In the genomic region with DNA sequence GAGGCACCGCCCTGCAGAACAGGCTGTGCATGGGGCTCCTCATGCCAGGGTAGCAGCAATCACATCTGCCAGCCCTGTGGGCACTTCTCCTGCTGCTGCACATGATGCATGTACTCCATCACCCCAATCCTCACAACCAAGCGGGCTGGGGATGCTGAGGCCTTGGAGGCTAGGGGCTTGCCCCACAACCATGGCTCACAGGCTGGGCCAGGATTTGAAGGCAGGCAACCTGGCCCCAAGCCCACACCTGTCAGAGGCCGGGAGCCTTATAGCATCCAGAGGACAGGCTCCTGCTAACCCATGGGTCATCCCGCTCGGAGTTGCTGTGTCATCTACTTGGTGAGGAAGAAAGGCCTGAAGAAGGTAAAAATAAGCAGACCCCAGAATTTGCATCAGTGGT, we compare ENCODE assay signal across 21 cellular contexts. TPM values are rescaled to one million over a fixed set of nuclear protein-coding genes. Genes with fewer than 3 reads are reported as not detected.
DNase-seq lines count a peak whose midpoint lies in the region; ATAC-seq and TF ChIP-seq lines count a peak whose summit lies in the region.
"Had no signal": no experiment of that assay in that cellular context is flagged by ENCODE, and none has a peak within 500 bp of the region (broad histone marks: within the 10 kb centered on the region; RNA-seq: fewer than 3 reads in every experiment).

No MANE protein-coding gene starts in this region.

- H4K8ac ChIP-seq in H9 (replicated peaks; ENCODE audit: insufficient read length, low read depth, low read length) = no peak overlapping the region

- H3K4me3 ChIP-seq in gastroesophageal sphincter (no peak overlapping the region), psoas muscle (no peak overlapping the region)
- H3K4me3 ChIP-seq: PC-9, thyroid gland had no signal

- H3K4me1 ChIP-seq in gastroesophageal sphincter (peaks cover 0 to 66% (median 17%) of the 10 kb centered on the region in 3 donors), psoas muscle (peaks cover 39% of the 10 kb centered on the region), H9 (ENCODE audit: insufficient read depth, low read length) (peaks cover 4% of the 10 kb centered on the region; the same call in 1 of the 2 replicates)

- H3K4me1 Mint-ChIP-seq in CD14-positive monocyte = peaks cover 25% of the 10 kb centered on the region
- H3K4me1 Mint-ChIP-seq in H9 = peaks cover 9 to 16% of the 10 kb centered on the region in 2 experiments; a peak in 2 of 4 replicates

- intact Hi-C loops in CD14-positive monocyte (cut with micrococcal nuclease) (loop anchor here (5.0 to 10.0 kb wide), 3 partner anchors 42 to 412 kb away; partner anchors contain the start of genes POLD2 (in 2 of the 2) and NUDCD3 (in 1 of the 2)), psoas muscle (cut with DNase I) (loop anchor here in 1 of 2 donors (5.0 kb wide), 3 partner anchors 38 to 122 kb away; partner anchors contain the start of genes DBNL, POLD2 and YKT6)

- H4K5ac ChIP-seq in H9 (ENCODE audit: insufficient read length, low read depth, low read length) = no peak overlapping the region

- H3K79me2 ChIP-seq in H9 (ENCODE audit: insufficient read depth, low read length) = no peaks in the 10 kb centered on the region

- H3K27me3 ChIP-seq in gastroesophageal sphincter (no peaks in the 10 kb centered on the region), psoas muscle (ENCODE audit: insufficient read depth in 3 of 3, low read length in 2 of 3) (no peaks in the 10 kb centered on the region), H9 (ENCODE audit: insufficient read depth, low read length) (no peaks in the 10 kb centered on the region; the same call in 1 of the 2 replicates)
- H3K27me3 ChIP-seq: thyroid gland had no signal

- no peak for TF ChIP-seq POLR2A in gastroesophageal sphincter (IDR thresholded peaks at IDR 0.05)

- no peak overlapping the region for H3K4me3 Mint-ChIP-seq in CD14-positive monocyte
- H3K4me3 Mint-ChIP-seq in H9 = no peak overlapping the region

- no peak overlapping the region for H3K4ac ChIP-seq in H9 (ENCODE audit: low read depth, low read length)

- TF ChIP-seq CTCF in CD14-positive monocyte (IDR thresholded peaks at IDR 0.05) (no peak), gastroesophageal sphincter (IDR thresholded peaks at IDR 0.05) (no peak), psoas muscle (IDR thresholded peaks at IDR 0.05) (no peak), H9 (conservative IDR thresholded peaks at IDR 0.05) (no peak)

- H2BK20ac ChIP-seq in H9 (ENCODE audit: low read depth, low read length, poor library complexity, severe bottlenecking) = no peak overlapping the region

- H3K9me3 Mint-ChIP-seq in CD14-positive monocyte = no peaks in the 10 kb centered on the region
- H3K9me3 Mint-ChIP-seq in H9 = no peaks in the 10 kb centered on the region

- H3K9me3 ChIP-seq in KOPT-K1 (ENCODE audit: insufficient read depth, low read length, poor library complexity, severe bottlenecking) (no peaks in the 10 kb centered on the region), gastroesophageal sphincter (no peaks in the 10 kb centered on the region), psoas muscle (no peaks in the 10 kb centered on the region), H9 (ENCODE audit: control insufficient read depth, low read depth, low read length) (no peaks in the 10 kb centered on the region)
- H3K9me3 ChIP-seq: thyroid gland had no signal

- peak overlapping the region; percentile 100 for H3K27ac ChIP-seq in KOPT-K1 (ENCODE audit: low read depth, low read length, poor library complexity, severe bottlenecking)
- H3K27ac ChIP-seq in gastroesophageal sphincter = peak overlapping the region in 3 of 4 donors; percentile 20 to 94 (median 88)
- peak overlapping the region; percentile 83 for H3K27ac ChIP-seq in psoas muscle
- H3K27ac ChIP-seq in H9 (ENCODE audit: insufficient read length, low read depth, low read length) = no peak overlapping the region
- H3K27ac ChIP-seq: PC-9 had no signal

- no peak overlapping the region for H2AK5ac ChIP-seq in H9 (ENCODE audit: insufficient read length, low read length)

- H3K36me3 Mint-ChIP-seq in CD14-positive monocyte (peaks cover 54 to 60% of the 10 kb centered on the region in 2 donors), H9 (ENCODE audit: insufficient read depth in 1 of 3, low read depth in 3 of 3) (peaks cover 15 to 47% (median 45%) of the 10 kb centered on the region in 3 experiments)

- H3K9ac ChIP-seq in H9 (ENCODE audit: extremely low read depth, insufficient read length, low read length) = no peak overlapping the region

- no peak overlapping the region for H2BK12ac ChIP-seq in H9 (ENCODE audit: insufficient read length, low read depth, low read length)

- no peak overlapping the region for H3K56ac ChIP-seq in H9 (ENCODE audit: insufficient read length, low read depth, low read length)

- H3K4me2 ChIP-seq in H9 (ENCODE audit: insufficient read depth, insufficient read length, low read length) = no peak overlapping the region

- H2BK5ac ChIP-seq in H9 (ENCODE audit: insufficient read length, low read length) = no peak overlapping the region

- no peak overlapping the region for H2BK15ac ChIP-seq in H9 (ENCODE audit: low read depth, low read length)

- H3K27me3 Mint-ChIP-seq in CD14-positive monocyte (ENCODE audit: low read depth in 3 of 3) = peaks cover 0 to 11% (median 0%) of the 10 kb centered on the region in 3 donors
- H3K27me3 Mint-ChIP-seq in H9 (ENCODE audit: low read depth) = peaks cover 14% of the 10 kb centered on the region

- no peak for TF ChIP-seq EP300 in gastroesophageal sphincter (IDR thresholded peaks at IDR 0.05)

- H3K14ac ChIP-seq in H9 (ENCODE audit: insufficient read depth, low read length) = no peak overlapping the region

- H3K23me2 ChIP-seq in H9 (ENCODE audit: insufficient read length, low read depth, low read length, poor library complexity, severe bottlenecking) = no peaks in the 10 kb centered on the region

- ATAC-seq in gastroesophageal sphincter = no peak
- no peak for ATAC-seq in psoas muscle
- no peak for ATAC-seq in GM21367 (IDR thresholded peaks at IDR 0.05; ENCODE audit: unreplicated experiment)
- ATAC-seq: left colon had no signal

- H3K23ac ChIP-seq in H9 (ENCODE audit: insufficient read length, low read depth, low read length) = no peak overlapping the region

- H4K20me1 ChIP-seq in H9 (ENCODE audit: control insufficient read depth, insufficient read depth, insufficient read length) = no peaks in the 10 kb centered on the region

- DNase-seq in CD14-positive monocyte (ENCODE audit: low spot score) (peak; percentile 40), psoas muscle (peak in 1 of 2 donors; percentile 19), H9 (no peak), NCI-H187 treated with DMSO at 0.1 percent for 48 hours (lab: John Stamatoyannopoulos, UW) (no peak)
- DNase-seq: caudate nucleus; EL; erythroblast; GOT3; left colon; NCI-H1417; NCI-H526 treated with DMSO at 0.1 percent for 48 hours; occipital lobe; PC-9; stimulated activated CD4-positive, alpha-beta T cell treated with anti-CD3 and anti-CD28 coated beads, Interleukin-15, amount 100 ng/mL, for 24 hours; thyroid gland had no signal

- H3T11ph ChIP-seq in H9 (ENCODE audit: low read length) = no peak overlapping the region

- no peaks in the 10 kb centered on the region for H3K79me1 ChIP-seq in H9 (ENCODE audit: insufficient read depth, low read depth, low read length, poor library complexity, severe bottlenecking)

- WGBS in gastroesophageal sphincter (ENCODE audit: low coverage in 1 of 2), 2 donors = 80 to 100% methylated on average over 1 to 2 of the region's 5 CpGs
- WGBS in psoas muscle, 3 donors = 55 to 78% (median 59%) methylated on average over 5 of the region's 5 CpGs
- no CpG with 5 or more reads among the region's 5 CpGs for WGBS in H9 (ENCODE audit: extremely low coverage, insufficient read length, low lambda C conversion rate)

- no peak overlapping the region for H3K18ac ChIP-seq in H9 (ENCODE audit: insufficient read length, low read depth, low read length)

- peak overlapping the region in 4 of 7 donors; percentile 26 to 94 (median 58) for H3K27ac Mint-ChIP-seq in CD14-positive monocyte
- H3K27ac Mint-ChIP-seq in H9 = no peak overlapping the region

- H4K91ac ChIP-seq in H9 (ENCODE audit: insufficient read length, low read depth, low read length) = no peak overlapping the region

- H2AFZ ChIP-seq in H9 (ENCODE audit: low read length) = no peak overlapping the region
- H2AFZ ChIP-seq: PC-9 had no signal

- no peak overlapping the region for H2BK120ac ChIP-seq in H9 (ENCODE audit: low read depth, low read length, poor library complexity, severe bottlenecking)

- peaks cover 60% of the 10 kb centered on the region for H3K36me3 ChIP-seq in KOPT-K1 (ENCODE audit: insufficient read depth, low read length)
- H3K36me3 ChIP-seq in gastroesophageal sphincter = peaks cover 0 to 59% of the 10 kb centered on the region in 2 donors
- peaks cover 2 to 55% of the 10 kb centered on the region in 2 donors for H3K36me3 ChIP-seq in psoas muscle (ENCODE audit: insufficient read depth in 1 of 2, low read depth in 1 of 2)

RNA-seq across cellular contexts. Expression of gene POLM, which starts 2.2 kb away (rescaled TPM):
- 1 to 10 TPM; 4.8 TPM for polyA plus RNA-seq in CD14-positive monocyte
- total RNA-seq in gastroesophageal sphincter = 10 to 100 TPM; 28.1 to 55.1 (median 32.4) TPM
- 10 to 100 TPM in 3 of 4 donors, 1 to 10 TPM in 1; 7.7 to 13.1 (median 10.4) TPM for total RNA-seq in psoas muscle
- polyA plus RNA-seq in psoas muscle = 1 to 10 TPM; 7.1 to 9.6 (median 7.1) TPM
- total RNA-seq in H9 (2021) = 18.7 and 24.5 TPM in 2 replicates

RNA-seq across cellular contexts. Expression of gene PGAM2, which starts 14.8 kb away (rescaled TPM):
- not detected for polyA plus RNA-seq in CD14-positive monocyte
- 1 to 10 TPM in 2 of 4 donors, not detected in 2; 3.2 to 3.9 TPM for total RNA-seq in gastroesophageal sphincter
- 100 to 1,000 TPM; 214 to 449 (median 298) TPM for total RNA-seq in psoas muscle
- polyA plus RNA-seq in psoas muscle = 1,000 to 10,000 TPM in 1 of 3 donors, 100 to 1,000 TPM in 2; 285 to 1,581 (median 569) TPM
- total RNA-seq in H9 (2021) = 5.6 and 8.7 TPM in 2 replicates
- total RNA-seq: activated CD8-positive, alpha-beta memory T cell treated with anti-CD3 and anti-CD28 coated beads for 36 hours; glomerular endothelial cell; LHCN-M2 had no signal

RNA-seq across cellular contexts. Expression of gene AEBP1, which starts 24.0 kb away (rescaled TPM):
- not detected for polyA plus RNA-seq in CD14-positive monocyte
- 100 to 1,000 TPM; 101 to 248 (median 171) TPM for total RNA-seq in gastroesophageal sphincter
- 10 to 100 TPM in 3 of 4 donors, 1 to 10 TPM in 1; 6.9 to 22.0 (median 14.6) TPM for total RNA-seq in psoas muscle
- polyA plus RNA-seq in psoas muscle = 1 to 10 TPM; 2.8 to 7.8 (median 5.9) TPM
- 49.1 and 49.3 TPM in 2 replicates for total RNA-seq in H9 (2021)
- total RNA-seq: LHCN-M2 had no signal

RNA-seq across cellular contexts. Expression of gene DBNL, which starts 35.6 kb away (rescaled TPM):
- polyA plus RNA-seq in CD14-positive monocyte (100 to 1,000 TPM; 304 to 321 TPM), psoas muscle (10 to 100 TPM; 35.5 to 66.7 (median 53.0) TPM)
- total RNA-seq in gastroesophageal sphincter (100 to 1,000 TPM in 3 of 4 donors, 10 to 100 TPM in 1; 92.2 to 132 (median 124) TPM), psoas muscle (10 to 100 TPM; 33.4 to 45.1 (median 38.7) TPM), H9 (2021) (51.3 and 52.8 TPM in 2 replicates)

RNA-seq across cellular contexts. Expression of gene POLD2, which starts 43.2 kb away (rescaled TPM):
- polyA plus RNA-seq in CD14-positive monocyte = 10 to 100 TPM; 24.1 to 25.7 TPM
- 10 to 100 TPM; 45.3 to 52.6 (median 50.8) TPM for total RNA-seq in gastroesophageal sphincter
- total RNA-seq in psoas muscle = 100 to 1,000 TPM in 3 of 4 donors, 10 to 100 TPM in 1; 79.2 to 127 (median 119) TPM
- 10 to 100 TPM; 57.3 to 87.1 (median 81.3) TPM for polyA plus RNA-seq in psoas muscle
- 126 and 131 TPM in 2 replicates for total RNA-seq in H9 (2021)

Comparison
In these comparisons a context has a peak if more than half of its experiments do, and no peak if none do; other contexts are left out.
1. H3K27ac Mint-ChIP-seq: peak in CD14-positive monocyte (4 of 7); none in H9 (0 of 3).
2. RNA of gene PGAM2, which starts 14.8 kb away (total RNA-seq): 214 to 449 TPM in psoas muscle; 5.6 to 8.7 TPM in H9 and 3.2 to 3.9 TPM in gastroesophageal sphincter; every median in the first group is over 10 times any median in the second.